Comparison of ENCODE assay signal across 1 cellular context in the genomic region with DNA sequence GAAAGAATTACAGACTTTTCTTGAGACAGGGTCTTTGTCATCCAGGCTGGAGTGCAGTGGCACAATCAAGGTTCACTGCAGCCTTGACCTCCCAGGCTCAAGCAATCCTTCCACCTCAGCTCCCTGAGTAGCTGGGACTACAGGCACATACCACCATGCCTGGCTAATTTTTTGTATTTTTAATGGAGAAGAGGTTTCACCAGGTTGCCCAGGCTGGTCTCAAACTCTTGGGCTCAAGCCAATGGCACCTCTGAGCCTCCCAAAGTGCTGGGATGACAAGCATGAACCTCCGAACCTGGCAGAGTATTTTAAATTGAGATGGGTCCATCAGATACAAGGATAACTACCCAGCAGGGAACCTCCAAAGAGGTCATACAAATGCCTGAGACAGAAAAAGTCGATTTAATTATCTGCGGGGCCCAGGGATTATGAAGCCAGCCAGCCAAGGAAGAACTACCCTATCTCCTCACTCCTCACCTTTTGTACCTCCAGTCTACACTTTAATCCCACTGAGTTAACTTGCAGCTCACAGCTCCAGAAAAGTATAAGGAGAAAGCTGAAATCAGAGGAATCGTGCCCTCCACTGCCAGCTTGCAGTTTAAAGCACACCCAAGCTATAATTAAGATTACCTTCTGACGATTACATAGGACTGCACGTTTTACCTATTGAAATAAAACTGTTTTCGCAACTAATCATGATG.
TF ChIP-seq lines count a peak whose summit lies in the region.

No MANE protein-coding gene starts in this region.

TF ChIP-seq in GM23338, 12 proteins besides CTCF, POLR2A, EP300 and RAD21 (continued from another document):
- TF ChIP-seq ZNF462 (CRISPR knock-in tag; IDR thresholded peaks at IDR 0.05): no peak
- TF ChIP-seq REST (IDR thresholded peaks at IDR 0.05; ENCODE audit: unreplicated experiment): no peak
TF ChIP-seq in GM23338: peak in this region for 0.
